In the genomic region with DNA sequence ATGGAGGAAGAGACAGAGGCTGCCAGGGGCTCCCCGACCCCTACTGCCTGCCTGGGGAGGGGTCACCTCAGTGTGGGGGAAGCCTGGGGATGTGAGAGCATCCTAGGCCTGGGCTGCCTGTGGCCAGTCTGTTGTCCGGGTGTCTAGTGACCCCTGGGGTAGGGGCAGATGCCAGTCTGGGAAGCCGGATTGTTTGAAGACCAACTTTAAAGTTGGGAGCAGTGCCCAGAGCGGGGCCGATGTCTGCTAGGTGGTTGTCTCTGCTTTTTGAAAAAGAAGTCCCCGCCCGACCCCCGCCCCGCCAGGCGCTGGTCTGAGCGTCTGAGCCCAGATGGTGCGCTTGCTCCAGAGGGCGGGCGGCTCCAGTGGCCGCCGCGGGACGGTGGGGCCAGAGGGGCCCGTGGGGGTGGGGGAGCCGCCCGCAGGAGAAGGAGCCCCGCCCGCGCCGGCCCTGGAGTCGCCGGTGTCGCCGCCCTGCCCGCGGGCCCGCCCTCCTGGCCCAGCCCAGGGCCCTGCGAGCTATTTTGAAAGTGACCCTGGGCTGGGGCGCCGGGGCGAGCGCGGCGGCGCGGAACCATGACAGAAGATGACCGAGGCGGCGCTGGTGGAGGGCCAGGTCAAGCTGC, we compare ENCODE assay signal across 9 cellular contexts. TPM values are rescaled to one million over a fixed set of nuclear protein-coding genes. Genes with fewer than 3 reads are reported as not detected.
DNase-seq lines count a peak whose midpoint lies in the region; ATAC-seq and TF ChIP-seq lines count a peak whose summit lies in the region.
"Had no signal": no experiment of that assay in that cellular context is flagged by ENCODE, and none has a peak within 500 bp of the region (broad histone marks: within the 10 kb centered on the region; RNA-seq: fewer than 3 reads in every experiment).

Gene DOK7, plus strand, starts transcription at position 517 of the 626 bp plus-strand sequence. Its CDS starts 70 bp downstream, at position 587.

- DNase-seq in CD4-positive, alpha-beta T cell: no peak
- DNase-seq in T-cell (no peak), left ventricle myocardium inferior (peak; percentile 66), sigmoid colon (no peak), NCI-H510A treated with DMSO at 0.1 percent for 48 hours (lab: John Stamatoyannopoulos, UW) (no peak)
- no peak for DNase-seq in stimulated activated CD4-positive, alpha-beta T cell treated with anti-CD3 and anti-CD28 coated beads, Interleukin-15, amount 100 ng/mL, for 24 hours
- DNase-seq: GOT3 had no signal

- peaks cover 35% of the 10 kb centered on the region for H3K27me3 Mint-ChIP-seq in CD4-positive, alpha-beta T cell
- H3K27me3 Mint-ChIP-seq in T-cell: peaks cover 14 to 37% of the 10 kb centered on the region in 2 donors

- ATAC-seq in CD4-positive, alpha-beta T cell (ENCODE audit: poor library complexity): no peak
- ATAC-seq in T-cell (replicated peaks in 1 of 4) (peak in 2 of 4 experiments; percentile 15 to 23), HG03378 (IDR thresholded peaks at IDR 0.05; ENCODE audit: unreplicated experiment) (no peak), HG03469 (IDR thresholded peaks at IDR 0.05; ENCODE audit: unreplicated experiment) (no peak)

- H3K27me3 ChIP-seq in CD4-positive, alpha-beta T cell (ENCODE audit: control insufficient read depth, insufficient read depth, low read length): peaks cover 29% of the 10 kb centered on the region
- H3K27me3 ChIP-seq in left ventricle myocardium inferior (ENCODE audit: low read depth): peaks cover 53% of the 10 kb centered on the region
- peaks cover 9 to 47% (median 9%) of the 10 kb centered on the region in 3 donors for H3K27me3 ChIP-seq in sigmoid colon

- H3K4me3 Mint-ChIP-seq in CD4-positive, alpha-beta T cell: peak within 1 kb of the TSS; percentile 54
- peak within 1 kb of the TSS in 2 of 3 donors; percentile 17 to 67 for H3K4me3 Mint-ChIP-seq in T-cell

- no peak for TF ChIP-seq EP300 in sigmoid colon (IDR thresholded peaks at IDR 0.05)

- CTCF ChIA-PET in CD4-positive, alpha-beta T cell (lab: Charles Lee): no interaction called here
- CTCF ChIA-PET in T-cell (lab: Charles Lee): no interaction called here

- POLR2A ChIA-PET in CD4-positive, alpha-beta T cell (lab: Charles Lee): no interaction called here
- POLR2A ChIA-PET in T-cell (lab: Charles Lee): no interaction called here

- peak within 1 kb of the TSS; percentile 75 for H3K4me3 ChIP-seq in left ventricle myocardium inferior
- H3K4me3 ChIP-seq in sigmoid colon: peak within 1 kb of the TSS in 3 of 4 donors; percentile 47 to 56 (median 52)

- TF ChIP-seq POLR2A in sigmoid colon (IDR thresholded peaks at IDR 0.05): no peak

- peaks cover 55% of the 10 kb centered on the region for H3K4me1 ChIP-seq in left ventricle myocardium inferior
- peaks cover 0 to 24% (median 17%) of the 10 kb centered on the region in 4 donors for H3K4me1 ChIP-seq in sigmoid colon

- no peaks in the 10 kb centered on the region for H3K36me3 ChIP-seq in left ventricle myocardium inferior
- H3K36me3 ChIP-seq in sigmoid colon: no peaks in the 10 kb centered on the region

- no peak for TF ChIP-seq CTCF in CD4-positive, alpha-beta T cell (IDR thresholded peaks at IDR 0.05)
- no peak for TF ChIP-seq CTCF in left ventricle myocardium inferior (IDR thresholded peaks at IDR 0.05; ENCODE audit: borderline replicate concordance)
- TF ChIP-seq CTCF in sigmoid colon (IDR thresholded peaks at IDR 0.05): no peak

- H3K27ac Mint-ChIP-seq in CD4-positive, alpha-beta T cell: no peak within 1 kb of the TSS
- no peak within 1 kb of the TSS for H3K27ac Mint-ChIP-seq in T-cell

- H3K36me3 Mint-ChIP-seq in CD4-positive, alpha-beta T cell (ENCODE audit: low read depth): no peaks in the 10 kb centered on the region
- no peaks in the 10 kb centered on the region for H3K36me3 Mint-ChIP-seq in T-cell

- H3K4me1 Mint-ChIP-seq in CD4-positive, alpha-beta T cell (ENCODE audit: low read depth): no peaks in the 10 kb centered on the region
- H3K4me1 Mint-ChIP-seq in T-cell: no peaks in the 10 kb centered on the region

- H3K9me3 ChIP-seq in CD4-positive, alpha-beta T cell (ENCODE audit: control insufficient read depth, low read length): no peaks in the 10 kb centered on the region
- H3K9me3 ChIP-seq in left ventricle myocardium inferior (replicated peaks): no peaks in the 10 kb centered on the region
- H3K9me3 ChIP-seq in sigmoid colon: no peaks in the 10 kb centered on the region

- H3K27ac ChIP-seq in CD4-positive, alpha-beta T cell (ENCODE audit: low read depth, low read length): no peak within 1 kb of the TSS
- H3K27ac ChIP-seq in left ventricle myocardium inferior (replicated peaks) (peak within 1 kb of the TSS; percentile 93), sigmoid colon (no peak within 1 kb of the TSS)

- intact Hi-C loops in CD4-positive, alpha-beta T cell (cut with DNase I, micrococcal nuclease): no loop called here
- intact Hi-C loops in left ventricle myocardium inferior (cut with micrococcal nuclease) (no loop called here), sigmoid colon (cut with DNase I) (no loop called here)

- 1 to 7% methylated on average over 44 of the region's 44 CpGs for WGBS in sigmoid colon, 2 donors

- no peaks in the 10 kb centered on the region for H3K9me3 Mint-ChIP-seq in CD4-positive, alpha-beta T cell
- H3K9me3 Mint-ChIP-seq in T-cell: peaks cover 0 to 3% (median 0%) of the 10 kb centered on the region in 3 donors

RNA-seq across cellular contexts. Expression of gene DOK7, which starts in this region (rescaled TPM):
- total RNA-seq in CD4-positive, alpha-beta T cell: not detected
- total RNA-seq in T-cell (under 1 TPM in 3 of 5 donors, not detected in 2; 0.22 to 0.58 (median 0.36) TPM), left ventricle myocardium inferior (46.7 TPM), sigmoid colon (1 to 10 TPM in 1 of 4 donors, not detected in 3; 1.9 TPM)
- polyA plus RNA-seq in sigmoid colon: 1 to 10 TPM in 1 of 3 donors, under 1 TPM in 1, not detected in 1; 0.85 to 1.2 TPM

Comparison
In these comparisons a context has a peak if more than half of its experiments do, and no peak if none do; other contexts are left out.
1. RNA of gene DOK7 (total RNA-seq): 46.7 TPM in left ventricle myocardium inferior (single experiment); 0.22 to 0.58 TPM in T-cell, not detected in CD4-positive, alpha-beta T cell and 1.9 TPM in sigmoid colon; every median in the first group is over 10 times any median in the second.